In the genomic region with DNA sequence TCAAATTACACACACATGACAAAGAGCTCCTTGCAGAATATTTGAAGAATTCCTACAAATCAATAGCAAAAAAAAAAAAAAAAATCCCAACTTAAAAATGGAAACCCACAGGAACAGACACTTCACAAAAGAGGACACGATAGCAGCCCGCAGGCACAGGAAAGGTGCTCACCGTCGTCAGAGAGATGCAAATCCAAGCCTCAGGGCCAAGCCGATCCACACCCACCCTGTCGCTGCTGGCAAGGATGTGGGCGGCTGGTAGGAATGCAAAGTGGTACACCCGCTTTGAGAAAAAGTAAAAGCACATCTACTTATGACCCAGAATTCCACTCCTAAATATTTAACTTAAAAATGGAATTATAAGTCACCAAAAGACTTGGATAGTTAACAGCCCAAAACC, we compare ENCODE assay signal across 24 cellular contexts. TPM values are rescaled to one million over a fixed set of nuclear protein-coding genes. Genes with fewer than 3 reads are reported as not detected.
"Had no signal": no experiment of that assay in that cellular context is flagged by ENCODE, and none has a peak within 500 bp of the region (broad histone marks: within the 10 kb centered on the region; RNA-seq: fewer than 3 reads in every experiment).

No MANE protein-coding gene starts in this region.

- H3K9me3 ChIP-seq: SJCRH30 had no signal

- DNase-seq: KBM-7, NCI-H1092, NCI-H1105 treated with DMSO at 0.1 percent for 48 hours, NCI-H1417 treated with DMSO at 0.1 percent for 48 hours, NCI-H146, NCI-H1694 treated with DMSO at 0.1 percent for 48 hours, NCI-H1930, NCI-H2081, NCI-H2107, NCI-H2227 treated with DMSO at 0.1 percent for 48 hours, NCI-H524, NCI-H69, NCI-H774, PC-3, SHP77 treated with DMSO at 0.1 percent for 48 hours, SJCRH30 had no signal

- H3K4me1 ChIP-seq: SJCRH30 had no signal

- H3K4me3 ChIP-seq: SJCRH30 had no signal

- H3K27ac ChIP-seq: RWPE1, SJCRH30 had no signal

- H3K36me3 ChIP-seq: SJCRH30 had no signal

- ATAC-seq: Panc1, PC-3, SK-N-SH treated with all-trans-retinoic acid at 6 μM for 48 hours had no signal

RNA-seq across cellular contexts. Expression of gene LCN9, which starts 10.8 kb away (rescaled TPM):
- total RNA-seq: HT-29, LHCN-M2, MCF 10A, NCI-H460, OCI-LY7, PC-3, SJCRH30 had no signal

RNA-seq across cellular contexts. Expression of gene SOHLH1, which starts 25.3 kb away (rescaled TPM):
- total RNA-seq: HT-29, LHCN-M2, MCF 10A, NCI-H460, OCI-LY7, PC-3 had no signal

RNA-seq across cellular contexts. Expression of gene KCNT1, which starts 28.0 kb away (rescaled TPM):
- total RNA-seq: HT-29, LHCN-M2, MCF 10A, NCI-H460, OCI-LY7, PC-3 had no signal

RNA-seq across cellular contexts. Expression of gene GLT6D1, which starts 34.6 kb away (rescaled TPM):
- total RNA-seq: HT-29, LHCN-M2, MCF 10A, NCI-H460, OCI-LY7, PC-3, SJCRH30 had no signal
